Comparison of ENCODE assay signal across 21 cellular contexts in genomic region chr4:139745111-139745639, GRCh38.
"Had no signal": no experiment of that assay in that cellular context is flagged by ENCODE, and none has a peak within 500 bp of the region (broad histone marks: within the 10 kb centered on the region; RNA-seq: fewer than 3 reads in every experiment).

No MANE protein-coding gene starts in this region.

- H3K27me3 ChIP-seq: adrenal gland, breast epithelium, heart right ventricle, right lobe of liver, tibial nerve had no signal

- DNase-seq: activated CD4-positive, alpha-beta T cell treated with anti-CD3 and anti-CD28 coated beads for 1 hour; activated CD4-positive, alpha-beta T cell treated with anti-CD3 and anti-CD28 coated beads, Interleukin-2, amount 50 U/mL, for 1 hour; activated CD8-positive, alpha-beta T cell treated with anti-CD3 and anti-CD28 coated beads, Interleukin-2, amount 10 ng/mL, durations not matched to agents 7 days and 5 days; activated T-cell treated with anti-CD3 and anti-CD28 coated beads, Interleukin-2, amount 50 U/mL, for 24 hours; cortex of kidney; heart right ventricle; naive thymus-derived CD4-positive, alpha-beta T cell; right lobe of liver; stimulated activated CD4-positive, alpha-beta T cell treated with anti-CD3 and anti-CD28 coated beads, Interleukin-1b, Interleukin-23, amount 100 ng/mL, for 48 hours; stimulated activated naive CD8-positive, alpha-beta T cell treated with anti-CD3 and anti-CD28 coated beads, Interleukin-15, amount 100 ng/mL, for 72 hours; T-cell had no signal

- H3K4me3 Mint-ChIP-seq: activated CD8-positive, alpha-beta T cell treated with anti-CD3 and anti-CD28 coated beads, Interleukin-2, amount 10 ng/mL, durations not matched to agents 7 days and 5 days; activated naive CD8-positive, alpha-beta T cell; activated T-cell treated with anti-CD3 and anti-CD28 coated beads, Interleukin-2, amount 50 U/mL, for 24 hours; activated T-helper 17 cell treated with anti-CD3 and anti-CD28 coated beads, Interleukin-2, amount 50 U/mL, for 72 hours; naive thymus-derived CD4-positive, alpha-beta T cell; stimulated activated effector memory CD8-positive, alpha-beta T cell treated with anti-CD3 and anti-CD28 coated beads, Interleukin-12 subunit alpha, Interleukin-12 subunit beta, amount 100 ng/mL, for 72 hours; stimulated activated naive CD8-positive, alpha-beta T cell treated with anti-CD3 and anti-CD28 coated beads, Interleukin-15, amount 100 ng/mL, for 72 hours; T-cell; T-helper 2 cell treated with Interferon-gamma antibody and Interleukin-4, amounts not matched to agents 5 μg/mL and 100 μg/mL, for 36 hours had no signal

- ATAC-seq: activated CD8-positive, alpha-beta T cell treated with anti-CD3 and anti-CD28 coated beads, Interleukin-2, amount 10 ng/mL, durations not matched to agents 7 days and 5 days; activated T-helper 17 cell treated with anti-CD3 and anti-CD28 coated beads, Interleukin-2, amount 50 U/mL, for 72 hours; heart right ventricle; naive thymus-derived CD4-positive, alpha-beta T cell; right lobe of liver; stimulated activated effector memory CD8-positive, alpha-beta T cell treated with anti-CD3 and anti-CD28 coated beads, Interleukin-12 subunit alpha, Interleukin-12 subunit beta, amount 100 ng/mL, for 72 hours; stimulated activated naive CD8-positive, alpha-beta T cell treated with anti-CD3 and anti-CD28 coated beads, Interleukin-15, amount 100 ng/mL, for 72 hours; T-cell had no signal

- H3K9me3 ChIP-seq: adrenal gland, breast epithelium, heart right ventricle, right lobe of liver, tibial nerve had no signal

- H2AFZ ChIP-seq: parathyroid adenoma had no signal

- H3K27me3 Mint-ChIP-seq: activated naive CD8-positive, alpha-beta T cell; activated T-cell treated with anti-CD3 and anti-CD28 coated beads, Interleukin-2, amount 50 U/mL, for 24 hours; activated T-helper 17 cell treated with anti-CD3 and anti-CD28 coated beads, Interleukin-2, amount 50 U/mL, for 72 hours had no signal

- H3K36me3 Mint-ChIP-seq: naive thymus-derived CD4-positive, alpha-beta T cell; stimulated activated effector memory CD8-positive, alpha-beta T cell treated with anti-CD3 and anti-CD28 coated beads, Interleukin-12 subunit alpha, Interleukin-12 subunit beta, amount 100 ng/mL, for 72 hours; T-cell had no signal

- H3K27ac ChIP-seq: adrenal gland, breast epithelium, heart right ventricle, parathyroid adenoma, right lobe of liver, skin epidermis, tibial nerve had no signal

- H3K4me1 Mint-ChIP-seq: activated T-helper 17 cell treated with anti-CD3 and anti-CD28 coated beads, Interleukin-2, amount 50 U/mL, for 72 hours; stimulated activated effector memory CD8-positive, alpha-beta T cell treated with anti-CD3 and anti-CD28 coated beads, Interleukin-12 subunit alpha, Interleukin-12 subunit beta, amount 100 ng/mL, for 72 hours had no signal

- H3K27ac Mint-ChIP-seq: activated CD8-positive, alpha-beta T cell treated with anti-CD3 and anti-CD28 coated beads, Interleukin-2, amount 10 ng/mL, durations not matched to agents 7 days and 5 days; activated naive CD8-positive, alpha-beta T cell; activated T-cell treated with anti-CD3 and anti-CD28 coated beads, Interleukin-2, amount 50 U/mL, for 24 hours; activated T-helper 17 cell treated with anti-CD3 and anti-CD28 coated beads, Interleukin-2, amount 50 U/mL, for 72 hours; naive thymus-derived CD4-positive, alpha-beta T cell; stimulated activated effector memory CD8-positive, alpha-beta T cell treated with anti-CD3 and anti-CD28 coated beads, Interleukin-12 subunit alpha, Interleukin-12 subunit beta, amount 100 ng/mL, for 72 hours; stimulated activated naive CD8-positive, alpha-beta T cell treated with anti-CD3 and anti-CD28 coated beads, Interleukin-15, amount 100 ng/mL, for 72 hours; T-cell; T-helper 2 cell treated with Interferon-gamma antibody and Interleukin-4, amounts not matched to agents 5 μg/mL and 100 μg/mL, for 36 hours had no signal

- H3K4me3 ChIP-seq: adrenal gland, breast epithelium, heart right ventricle, lung, right lobe of liver, skin epidermis, tibial nerve had no signal

- H3K36me3 ChIP-seq: adrenal gland, breast epithelium, heart right ventricle, right lobe of liver, tibial nerve had no signal

- H3K9me3 Mint-ChIP-seq: activated T-cell treated with anti-CD3 and anti-CD28 coated beads, Interleukin-2, amount 50 U/mL, for 24 hours; activated T-helper 17 cell treated with anti-CD3 and anti-CD28 coated beads, Interleukin-2, amount 50 U/mL, for 72 hours; naive thymus-derived CD4-positive, alpha-beta T cell; stimulated activated effector memory CD8-positive, alpha-beta T cell treated with anti-CD3 and anti-CD28 coated beads, Interleukin-12 subunit alpha, Interleukin-12 subunit beta, amount 100 ng/mL, for 72 hours; stimulated activated naive CD8-positive, alpha-beta T cell treated with anti-CD3 and anti-CD28 coated beads, Interleukin-15, amount 100 ng/mL, for 72 hours; T-cell; T-helper 2 cell treated with Interferon-gamma antibody and Interleukin-4, amounts not matched to agents 5 μg/mL and 100 μg/mL, for 36 hours had no signal

- H3K9ac ChIP-seq: parathyroid adenoma had no signal
